1 cellular context compared by ENCODE assay signal in the genomic region with DNA sequence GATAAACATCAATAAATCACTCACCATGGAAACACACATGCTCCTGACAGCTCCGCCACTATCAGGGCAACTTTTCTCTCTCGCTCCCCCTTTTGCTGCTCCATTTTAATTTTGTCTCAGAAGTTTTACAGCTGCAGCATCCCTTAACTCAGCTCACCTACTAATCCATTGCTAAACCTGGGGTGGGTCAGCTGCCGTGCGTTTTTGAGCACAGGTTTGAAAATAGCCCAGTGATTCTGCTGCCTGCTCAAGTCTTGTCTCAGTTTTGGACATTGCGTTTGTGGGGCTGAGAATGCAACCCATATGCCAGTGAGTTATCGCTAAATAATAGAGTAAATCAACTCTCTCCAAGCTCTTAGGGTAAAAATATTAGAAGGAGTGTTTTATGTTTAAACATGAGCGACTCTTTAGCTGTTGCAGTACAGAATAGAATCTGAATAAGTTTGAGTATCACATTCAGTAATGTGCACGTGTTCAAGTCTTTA.
A peak's percentile ranks its signal among the peaks of the same experiment; 100 is the strongest.
TF ChIP-seq lines count a peak whose summit lies in the region.

No MANE protein-coding gene starts in this region.

TF ChIP-seq in GM12878, 131 proteins besides CTCF, POLR2A, EP300 and RAD21:
- no peak for TF ChIP-seq CHD2 (IDR thresholded peaks at IDR 0.05; ENCODE audit: borderline replicate concordance, low read depth, low read length)
- peak; percentile 57 for TF ChIP-seq BCL3 (IDR thresholded peaks at IDR 0.05; ENCODE audit: borderline replicate concordance, insufficient read depth, low read depth, low read length, poor library complexity, severe bottlenecking)
- TF ChIP-seq PBX3 (IDR thresholded peaks at IDR 0.05; ENCODE audit: insufficient replicate concordance, low read depth, low read length): peak; percentile 7
- peak; percentile 32; the same call in 1 of the 2 replicates for TF ChIP-seq MLLT1 (IDR thresholded peaks at IDR 0.05)
